In genomic region chr17:74748279-74748528, GRCh38 we compare ENCODE assay signal across 8 cellular contexts. TPM values are rescaled to one million over a fixed set of nuclear protein-coding genes. Genes with fewer than 3 reads are reported as not detected.
DNase-seq lines count a peak whose midpoint lies in the region; ATAC-seq, FAIRE-seq and TF ChIP-seq lines count a peak whose summit lies in the region.

No MANE protein-coding gene starts in this region.

- peak overlapping the region; percentile 73 for H3K4me3 Mint-ChIP-seq in activated naive CD4-positive, alpha-beta T cell treated with anti-CD3 and anti-CD28 coated beads for 36 hours
- peak overlapping the region; percentile 61 for H3K4me3 Mint-ChIP-seq in WTC11

- CTCF ChIA-PET in activated naive CD4-positive, alpha-beta T cell treated with anti-CD3 and anti-CD28 coated beads for 36 hours (lab: Charles Lee): interaction anchor here (1.4 to 3.8 kb wide), 3 partner anchors 11 to 117 kb away, joined by 8 to 40 read pairs (median 22); partner anchors contain the start of gene RAB37
- CTCF ChIA-PET in WTC11 (lab: Charles Lee): interaction anchor here (4.5 kb wide), 3 partner anchors 10 to 91 kb away, joined by 91 to 262 read pairs (median 115); partner anchors contain the start of gene NAT9

- H3K27ac ChIP-seq in kidney (ENCODE audit: low read depth in 2 of 2, low read length in 2 of 2): peak overlapping the region in 1 of 2 donors; percentile 42
- H3K27ac ChIP-seq in tibial nerve: peak overlapping the region in 3 of 4 donors; percentile 84 to 91 (median 86)

- peak overlapping the region; percentile 60 for H3K27ac Mint-ChIP-seq in activated naive CD4-positive, alpha-beta T cell treated with anti-CD3 and anti-CD28 coated beads for 36 hours
- no peak overlapping the region for H3K27ac Mint-ChIP-seq in WTC11

- FAIRE-seq in kidney (lab: Jason Lieb, UNC): no peak

- no peak for TF ChIP-seq POLR2A in tibial nerve (IDR thresholded peaks at IDR 0.05)

- H3K27me3 ChIP-seq in tibial nerve: peaks cover 0 to under 1% of the 10 kb centered on the region in 2 donors

- peaks cover 54% of the 10 kb centered on the region for H3K4me1 Mint-ChIP-seq in activated naive CD4-positive, alpha-beta T cell treated with anti-CD3 and anti-CD28 coated beads for 36 hours (ENCODE audit: low read depth)
- H3K4me1 Mint-ChIP-seq in WTC11: peaks cover 64% of the 10 kb centered on the region

- DNase-seq in activated naive CD4-positive, alpha-beta T cell treated with anti-CD3 and anti-CD28 coated beads for 36 hours: no peak
- DNase-seq in activated naive CD4-positive, alpha-beta T cell treated with anti-CD3 and anti-CD28 coated beads, Interleukin-2, amount 50 U/mL, for 16 hours: no peak
- peak; percentile 93 for DNase-seq in WTC11 (ENCODE audit: low spot score)
- DNase-seq in kidney: no peak
- no peak for DNase-seq in tibial nerve (ENCODE audit: low spot score in 2 of 2)
- DNase-seq in NCI-H2107 treated with DMSO at 0.1 percent for 48 hours (lab: John Stamatoyannopoulos, UW; ENCODE audit: unreplicated experiment): no peak
- DNase-seq in NCI-H1105 treated with DMSO at 0.1 percent for 48 hours (lab: John Stamatoyannopoulos, UW): no peak

- TF ChIP-seq EP300 in tibial nerve (IDR thresholded peaks at IDR 0.05): no peak

- no peaks in the 10 kb centered on the region for H3K27me3 Mint-ChIP-seq in activated naive CD4-positive, alpha-beta T cell treated with anti-CD3 and anti-CD28 coated beads for 36 hours (ENCODE audit: low read depth)
- peaks cover 3% of the 10 kb centered on the region; the same call in 1 of the 2 replicates for H3K27me3 Mint-ChIP-seq in WTC11 (ENCODE audit: low read depth)

- TF ChIP-seq CTCF in WTC11 (IDR thresholded peaks at IDR 0.05) (no peak), kidney (IDR thresholded peaks at IDR 0.05; ENCODE audit: borderline replicate concordance, extremely low read depth, insufficient read depth) (no peak), tibial nerve (IDR thresholded peaks at IDR 0.05) (peak in 2 of 5 experiments; percentile 36 to 67)

- H3K9me3 ChIP-seq in kidney (ENCODE audit: control insufficient read depth in 1 of 2, low read length in 2 of 2) (no peaks in the 10 kb centered on the region), tibial nerve (no peaks in the 10 kb centered on the region)

- peak overlapping the region in 1 of 2 donors; percentile 19 for H3K9ac ChIP-seq in kidney (ENCODE audit: low read length in 2 of 2)

- no peak for ATAC-seq in WTC11
- no peak for ATAC-seq in GM21737 (IDR thresholded peaks at IDR 0.05; ENCODE audit: unreplicated experiment)

- H3K9me3 Mint-ChIP-seq in activated naive CD4-positive, alpha-beta T cell treated with anti-CD3 and anti-CD28 coated beads for 36 hours: no peaks in the 10 kb centered on the region
- H3K9me3 Mint-ChIP-seq in WTC11: peaks cover 7% of the 10 kb centered on the region; the same call in 1 of the 2 replicates

- H3K4me3 ChIP-seq in kidney (ENCODE audit: low read length in 2 of 2): peak overlapping the region; percentile 49 to 55
- peak overlapping the region; percentile 42 to 98 (median 89) for H3K4me3 ChIP-seq in tibial nerve

- intact Hi-C loops in activated naive CD4-positive, alpha-beta T cell treated with anti-CD3 and anti-CD28 coated beads for 36 hours (cut with micrococcal nuclease): loop anchor here (1.0 to 10.0 kb wide), 4 partner anchors 22 to 457 kb away; partner anchors contain the start of genes NAT9 and NUP85
- intact Hi-C loops in kidney (cut with DNase I): loop anchor here (10.0 kb wide), 1 partner anchor 117 kb away; no protein-coding TSS in a partner anchor

- POLR2A ChIA-PET in WTC11 (lab: Charles Lee): interaction anchor here (1.5 kb wide), 1 partner anchor 125 kb away, joined by 3 read pairs; the partner anchor contains the start of gene FDXR

- WGBS in tibial nerve, 2 donors: 0 to 1% methylated on average over 30 to 34 of the region's 34 CpGs

- H3K4me1 ChIP-seq in kidney (ENCODE audit: control insufficient read depth in 1 of 2, insufficient read depth in 1 of 2, low read depth in 1 of 2, low read length in 2 of 2) (peaks cover 10 to 43% of the 10 kb centered on the region in 2 donors), tibial nerve (peaks cover 0 to 70% (median 57%) of the 10 kb centered on the region in 4 donors)

- H3K36me3 Mint-ChIP-seq in activated naive CD4-positive, alpha-beta T cell treated with anti-CD3 and anti-CD28 coated beads for 36 hours (ENCODE audit: low read depth): peaks cover 16% of the 10 kb centered on the region
- peaks cover 8% of the 10 kb centered on the region for H3K36me3 Mint-ChIP-seq in WTC11

- H3K36me3 ChIP-seq in kidney (ENCODE audit: control insufficient read depth in 1 of 2, insufficient read depth in 2 of 2, low read length in 2 of 2) (peaks cover 0 to 3% of the 10 kb centered on the region in 2 donors), tibial nerve (no peaks in the 10 kb centered on the region)

TF ChIP-seq in WTC11, 78 proteins besides CTCF, POLR2A, EP300 and RAD21 (continues in another document):
- TF ChIP-seq, protein P1, sequence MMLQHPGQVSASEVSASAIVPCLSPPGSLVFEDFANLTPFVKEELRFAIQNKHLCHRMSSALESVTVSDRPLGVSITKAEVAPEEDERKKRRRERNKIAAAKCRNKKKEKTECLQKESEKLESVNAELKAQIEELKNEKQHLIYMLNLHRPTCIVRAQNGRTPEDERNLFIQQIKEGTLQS (CRISPR knock-in tag; conservative IDR thresholded peaks at IDR 0.05): no peak
- TF ChIP-seq RORB (CRISPR knock-in tag; IDR thresholded peaks at IDR 0.05) (no peak), AFF4 (CRISPR knock-in tag; IDR thresholded peaks at IDR 0.05; ENCODE audit: borderline replicate concordance) (no peak), NR3C1 (CRISPR knock-in tag; conservative IDR thresholded peaks at IDR 0.05; ENCODE audit: low read depth) (no peak), SP1 (CRISPR knock-in tag; conservative IDR thresholded peaks at IDR 0.05) (no peak), TEAD1 (CRISPR knock-in tag; IDR thresholded peaks at IDR 0.05) (no peak)
- TF ChIP-seq, protein P2, sequence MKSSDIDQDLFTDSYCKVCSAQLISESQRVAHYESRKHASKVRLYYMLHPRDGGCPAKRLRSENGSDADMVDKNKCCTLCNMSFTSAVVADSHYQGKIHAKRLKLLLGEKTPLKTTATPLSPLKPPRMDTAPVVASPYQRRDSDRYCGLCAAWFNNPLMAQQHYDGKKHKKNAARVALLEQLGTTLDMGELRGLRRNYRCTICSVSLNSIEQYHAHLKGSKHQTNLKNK (CRISPR knock-in tag; IDR thresholded peaks at IDR 0.05): no peak

RNA-seq across cellular contexts. Expression of gene NHERF1, which starts 0.2 kb away (rescaled TPM):
- total RNA-seq in activated naive CD4-positive, alpha-beta T cell treated with anti-CD3 and anti-CD28 coated beads for 36 hours: 10 to 100 TPM; 70.8 to 77.6 TPM
- total RNA-seq in WTC11 (2021) (86.9 to 111 TPM (median 97.1 TPM) in 3 replicates), kidney (71.3 TPM), tibial nerve (10 to 100 TPM; 42.2 to 55.2 (median 53.0) TPM)
- polyA plus RNA-seq in kidney (ENCODE audit: insufficient read depth, low read depth, low replicate concordance): 448 TPM

RNA-seq across cellular contexts. Expression of gene RAB37, which starts 11.1 kb away (rescaled TPM):
- total RNA-seq in activated naive CD4-positive, alpha-beta T cell treated with anti-CD3 and anti-CD28 coated beads for 36 hours: 1 to 10 TPM; 2.1 to 2.3 TPM
- total RNA-seq in WTC11 (2021): 8.8 to 9.4 TPM (median 8.9 TPM) in 3 replicates
- 5.6 TPM for total RNA-seq in kidney
- polyA plus RNA-seq in kidney (ENCODE audit: insufficient read depth, low read depth, low replicate concordance): 1.7 TPM
- total RNA-seq in tibial nerve: 1 to 10 TPM in 3 of 4 donors, under 1 TPM in 1; 0.87 to 4.4 (median 2.3) TPM

RNA-seq across cellular contexts. Expression of gene NAT9, which starts 27.9 kb away (rescaled TPM):
- total RNA-seq in activated naive CD4-positive, alpha-beta T cell treated with anti-CD3 and anti-CD28 coated beads for 36 hours: 10 to 100 TPM; 42.1 to 43.9 TPM
- total RNA-seq in WTC11 (2021) (66.0 to 71.2 TPM (median 67.1 TPM) in 3 replicates), kidney (41.5 TPM), tibial nerve (10 to 100 TPM; 27.5 to 78.6 (median 43.2) TPM)
- 33.5 TPM for polyA plus RNA-seq in kidney (ENCODE audit: insufficient read depth, low read depth, low replicate concordance)

RNA-seq across cellular contexts. Expression of gene CD300LF, which starts 35.5 kb away (rescaled TPM):
- not detected for total RNA-seq in activated naive CD4-positive, alpha-beta T cell treated with anti-CD3 and anti-CD28 coated beads for 36 hours
- total RNA-seq in WTC11 (2021): not detected in 3 replicates
- 3.1 TPM for total RNA-seq in kidney
- 0.49 TPM for polyA plus RNA-seq in kidney (ENCODE audit: insufficient read depth, low read depth, low replicate concordance)
- 1 to 10 TPM in 1 of 4 donors, not detected in 3; 2.1 TPM for total RNA-seq in tibial nerve
